ENCODE assay signal across 23 cellular contexts in genomic region chr1:58986996-58987767, GRCh38.
DNase-seq lines count a peak whose midpoint lies in the region; ATAC-seq and TF ChIP-seq lines count a peak whose summit lies in the region.
"Had no signal": no experiment of that assay in that cellular context is flagged by ENCODE, and none has a peak within 500 bp of the region (broad histone marks: within the 10 kb centered on the region; RNA-seq: fewer than 3 reads in every experiment).

No MANE protein-coding gene starts in this region.

- no peaks in the 10 kb centered on the region for H3K79me1 ChIP-seq in IMR-90 (ENCODE audit: low read depth in 1 of 2, low read length in 2 of 2)

- H3K36me3 ChIP-seq in CD4-positive, alpha-beta memory T cell (ENCODE audit: insufficient read depth, low read length): no peaks in the 10 kb centered on the region
- no peaks in the 10 kb centered on the region for H3K36me3 ChIP-seq in IMR-90 (ENCODE audit: control insufficient read depth, insufficient read depth, low read length)
- H3K36me3 ChIP-seq in naive thymus-derived CD4-positive, alpha-beta T cell (ENCODE audit: control insufficient read depth in 2 of 3, insufficient read depth in 3 of 3, low read length in 3 of 3): no peaks in the 10 kb centered on the region
- no peaks in the 10 kb centered on the region for H3K36me3 ChIP-seq in thyroid gland
- H3K36me3 ChIP-seq: adrenal gland, cardiac muscle cell, lower lobe of right lung, spleen had no signal

- no peak overlapping the region for H2AK9ac ChIP-seq in IMR-90 (replicated peaks; ENCODE audit: low read depth, low read length, poor library complexity)

- H4K91ac ChIP-seq in IMR-90 (ENCODE audit: insufficient read depth, low read depth, low read length): no peak overlapping the region

- no peak overlapping the region for H2AFZ ChIP-seq in IMR-90 (replicated peaks; ENCODE audit: low read length, poor library complexity)

- H3K27me3 Mint-ChIP-seq in CD4-positive, alpha-beta memory T cell: no peaks in the 10 kb centered on the region
- H3K27me3 Mint-ChIP-seq in naive thymus-derived CD4-positive, alpha-beta T cell: no peaks in the 10 kb centered on the region

- peaks cover 0 to 2% (median 0%) of the 10 kb centered on the region in 8 donors for H3K9me3 Mint-ChIP-seq in CD4-positive, alpha-beta memory T cell
- peaks cover 0 to 5% (median 0%) of the 10 kb centered on the region in 11 donors for H3K9me3 Mint-ChIP-seq in naive thymus-derived CD4-positive, alpha-beta T cell

- WGBS in IMR-90 (ENCODE audit: extremely low coverage in 2 of 2, insufficient read length in 1 of 2), 2 experiments: no CpG with 5 or more reads among the region's 4 CpGs
- 79 to 81% methylated on average over 4 of the region's 4 CpGs for WGBS in thyroid gland, 2 donors

- no peak overlapping the region for H4K8ac ChIP-seq in IMR-90 (ENCODE audit: low read depth in 2 of 2, low read length in 2 of 2)

- POLR2A ChIA-PET in CD4-positive, alpha-beta memory T cell (lab: Charles Lee; ENCODE audit: partially characterized antibody): no interaction called here
- POLR2A ChIA-PET in IMR-90 (lab: Charles Lee; ENCODE audit: unreplicated experiment): no interaction called here
- POLR2A ChIA-PET in naive thymus-derived CD4-positive, alpha-beta T cell (lab: Charles Lee): no interaction called here

- no peaks in the 10 kb centered on the region for H3K9me1 ChIP-seq in IMR-90 (ENCODE audit: insufficient read depth, low read length)

- no peak overlapping the region for H3K23ac ChIP-seq in IMR-90 (ENCODE audit: low read depth, low read length)

- intact Hi-C loops in CD4-positive, alpha-beta memory T cell (cut with micrococcal nuclease): no loop called here
- intact Hi-C loops in IMR-90 (cut with micrococcal nuclease) (no loop called here), thyroid gland (cut with DNase I) (no loop called here)
- intact Hi-C loops in naive thymus-derived CD4-positive, alpha-beta T cell (cut with micrococcal nuclease): loop anchor here in 1 of 2 donors (2.0 kb wide), 1 partner anchor 18 kb away; no protein-coding TSS in a partner anchor

- no peak overlapping the region for H2BK20ac ChIP-seq in IMR-90 (ENCODE audit: low read depth, low read length)

- no peak overlapping the region for H4K5ac ChIP-seq in IMR-90 (ENCODE audit: low read depth, low read length)

- no peak for TF ChIP-seq CTCF in IMR-90 (conservative IDR thresholded peaks at IDR 0.05; ENCODE audit: low read depth, low read length)
- no peak for TF ChIP-seq CTCF in thyroid gland (IDR thresholded peaks at IDR 0.05)

- peaks cover 8 to 13% (median 11%) of the 10 kb centered on the region in 4 donors for H3K4me1 Mint-ChIP-seq in CD4-positive, alpha-beta memory T cell
- H3K4me1 Mint-ChIP-seq in naive thymus-derived CD4-positive, alpha-beta T cell: peaks cover 7 to 41% (median 18%) of the 10 kb centered on the region in 7 donors

- H2BK5ac ChIP-seq in IMR-90 (ENCODE audit: low read depth, low read length, poor library complexity, severe bottlenecking): no peak overlapping the region

- H3K4ac ChIP-seq in IMR-90 (ENCODE audit: low read depth, low read length): no peak overlapping the region

- in situ Hi-C loops in IMR-90 (cut with MboI; ENCODE audit: low sequenced_read_pairs): no loop called here

- H2AK5ac ChIP-seq in IMR-90 (ENCODE audit: low read depth, low read length): no peak overlapping the region

- H3K4me2 ChIP-seq in IMR-90 (ENCODE audit: low read depth, low read length): no peak overlapping the region
- H3K4me2 ChIP-seq: KMS-11 had no signal

- ATAC-seq in IMR-90 (ENCODE audit: low read depth): peak; percentile 75
- ATAC-seq in naive thymus-derived CD4-positive, alpha-beta T cell: peak; percentile 61
- ATAC-seq in HG03469 (IDR thresholded peaks at IDR 0.05; ENCODE audit: unreplicated experiment): no peak
- ATAC-seq: esophagus mucosa, lower lobe of right lung had no signal

- no TSS peak for BruUV-seq in IMR-90 (replicated peaks; lab: Mats Ljungman, UMichigan)

- no peak overlapping the region for H3K14ac ChIP-seq in IMR-90 (replicated peaks; ENCODE audit: low read depth, low read length)

- peaks cover 11% of the 10 kb centered on the region for H3K4me1 ChIP-seq in CD4-positive, alpha-beta memory T cell (ENCODE audit: insufficient read depth, low read length)
- H3K4me1 ChIP-seq in IMR-90 (ENCODE audit: control insufficient read depth, insufficient read depth, low read length) (peaks cover 7% of the 10 kb centered on the region; the same call in 1 of the 2 replicates), thyroid gland (peaks cover 12 to 20% of the 10 kb centered on the region in 2 donors)
- no peaks in the 10 kb centered on the region for H3K4me1 ChIP-seq in naive thymus-derived CD4-positive, alpha-beta T cell (ENCODE audit: control insufficient read depth in 2 of 2, insufficient read depth in 2 of 2, low read length in 2 of 2)

- no peak overlapping the region for H3K56ac ChIP-seq in IMR-90 (ENCODE audit: extremely low read depth, insufficient read depth, low read length)

- CTCF ChIA-PET in CD4-positive, alpha-beta memory T cell (lab: Charles Lee; ENCODE audit: partially characterized antibody): no interaction called here
- CTCF ChIA-PET in IMR-90 (lab: Yijun Ruan, JAX): interaction anchor here (0.9 to 1.9 kb wide), 2 partner anchors 12 to 158 kb away, joined by 3 to 4 read pairs; no protein-coding TSS in a partner anchor
- CTCF ChIA-PET in naive thymus-derived CD4-positive, alpha-beta T cell (lab: Charles Lee): no interaction called here

- dilution Hi-C loops in IMR-90 (cut with HindIII; ENCODE audit: low sequenced_read_pairs, unreplicated experiment): no loop called here

- TF ChIP-seq POLR2A in IMR-90 (IDR thresholded peaks at IDR 0.05; ENCODE audit: low read depth, low read length) (no peak), thyroid gland (IDR thresholded peaks at IDR 0.05) (no peak)

- no peaks in the 10 kb centered on the region for H4K20me1 ChIP-seq in IMR-90 (ENCODE audit: insufficient read depth, low read length)

- no peak overlapping the region for H3K9ac ChIP-seq in IMR-90 (ENCODE audit: low read depth, low read length)
- H3K9ac ChIP-seq: KMS-11 had no signal

- peak overlapping the region in 5 of 7 donors; percentile 1 to 71 (median 18) for H3K27ac Mint-ChIP-seq in CD4-positive, alpha-beta memory T cell
- H3K27ac Mint-ChIP-seq in naive thymus-derived CD4-positive, alpha-beta T cell: peak overlapping the region in 5 of 9 donors; percentile 2 to 42 (median 13)

- DNase-seq in CD4-positive, alpha-beta memory T cell: peak in 1 of 5 donors; percentile 19
- peak; percentile 8 for DNase-seq in IMR-90
- peak; percentile 72 for DNase-seq in amniotic epithelial cell (ENCODE audit: low read depth)
- peak in 6 of 9 donors; percentile 2 to 29 (median 14) for DNase-seq in naive thymus-derived CD4-positive, alpha-beta T cell
- no peak for DNase-seq in NCI-H510A treated with DMSO at 0.1 percent for 48 hours (lab: John Stamatoyannopoulos, UW)
- no peak for DNase-seq in occipital lobe (lab: John Stamatoyannopoulos, UW)
- DNase-seq in thyroid gland: no peak
- DNase-seq: activated CD4-positive, alpha-beta T cell treated with anti-CD3 and anti-CD28 coated beads for 4 hours; activated T-cell treated with anti-CD3 and anti-CD28 coated beads, Interleukin-2, amount 50 U/mL, for 48 hours; adrenal gland; glutamatergic neuron; lower lobe of right lung; NCI-H1048; NCI-H748 treated with DMSO at 0.1 percent for 48 hours; OCI-M1; SIG-M5; spleen; stimulated activated CD8-positive, alpha-beta memory T cell treated with anti-CD3 and anti-CD28 coated beads, Interleukin-4, amount 100 ng/mL, for 48 hours; testis had no signal

- no peaks in the 10 kb centered on the region for H3K27me3 ChIP-seq in CD4-positive, alpha-beta memory T cell (ENCODE audit: insufficient read depth, low read length)
- no peaks in the 10 kb centered on the region; the same call in 1 of the 2 replicates for H3K27me3 ChIP-seq in IMR-90 (ENCODE audit: control insufficient read depth, insufficient read depth, low read length)
- H3K27me3 ChIP-seq in naive thymus-derived CD4-positive, alpha-beta T cell (ENCODE audit: control insufficient read depth in 2 of 2, insufficient read depth in 2 of 2, low read length in 2 of 2): no peaks in the 10 kb centered on the region
- H3K27me3 ChIP-seq in thyroid gland: no peaks in the 10 kb centered on the region
- H3K27me3 ChIP-seq: adrenal gland, spleen, testis had no signal

- no peaks in the 10 kb centered on the region for H3K36me3 Mint-ChIP-seq in CD4-positive, alpha-beta memory T cell
- peaks cover 0 to 13% (median 0%) of the 10 kb centered on the region in 5 donors for H3K36me3 Mint-ChIP-seq in naive thymus-derived CD4-positive, alpha-beta T cell

- no peak overlapping the region for H3K4me3 ChIP-seq in CD4-positive, alpha-beta memory T cell (ENCODE audit: low read length in 2 of 2)
- H3K4me3 ChIP-seq in IMR-90 (ENCODE audit: insufficient read depth, low read depth, low read length) (no peak overlapping the region), thyroid gland (replicated peaks in 1 of 3) (no peak overlapping the region)
- H3K4me3 ChIP-seq in naive thymus-derived CD4-positive, alpha-beta T cell (ENCODE audit: low read length): no peak overlapping the region
- H3K4me3 ChIP-seq: adrenal gland, cardiac muscle cell, lower lobe of right lung, spleen, testis had no signal

- H2BK120ac ChIP-seq in IMR-90 (ENCODE audit: low read depth, low read length): no peak overlapping the region

- no peak overlapping the region for H2BK15ac ChIP-seq in IMR-90 (ENCODE audit: low read depth, low read length)

- H3K18ac ChIP-seq in IMR-90 (ENCODE audit: low read depth, low read length): peak overlapping the region; percentile 12; the same call in 1 of the 2 replicates

- no peak for TF ChIP-seq RAD21 in IMR-90 (IDR thresholded peaks at IDR 0.05; ENCODE audit: low read length)

- no peaks in the 10 kb centered on the region for H3K9me3 ChIP-seq in CD4-positive, alpha-beta memory T cell (ENCODE audit: control insufficient read depth in 1 of 2, low read length in 2 of 2)
- no peaks in the 10 kb centered on the region for H3K9me3 ChIP-seq in IMR-90 (ENCODE audit: control insufficient read depth, insufficient read depth, low read length)
- H3K9me3 ChIP-seq in naive thymus-derived CD4-positive, alpha-beta T cell (ENCODE audit: control insufficient read depth in 2 of 3, low read length in 3 of 3): no peaks in the 10 kb centered on the region
- no peaks in the 10 kb centered on the region for H3K9me3 ChIP-seq in thyroid gland
- H3K9me3 ChIP-seq: adrenal gland, lower lobe of right lung, spleen, testis had no signal

- peak overlapping the region in 1 of 8 donors; percentile 48 for H3K4me3 Mint-ChIP-seq in CD4-positive, alpha-beta memory T cell
- H3K4me3 Mint-ChIP-seq in naive thymus-derived CD4-positive, alpha-beta T cell: peak overlapping the region in 2 of 10 donors; percentile 12 to 64

- H3K27ac ChIP-seq in CD4-positive, alpha-beta memory T cell (ENCODE audit: low read depth, low read length): no peak overlapping the region
- H3K27ac ChIP-seq in IMR-90 (ENCODE audit: insufficient read depth, low read length) (no peak overlapping the region), thyroid gland (no peak overlapping the region)
- H3K27ac ChIP-seq in naive thymus-derived CD4-positive, alpha-beta T cell (ENCODE audit: low read depth, low read length): no peak overlapping the region
- H3K27ac ChIP-seq: adrenal gland, cardiac muscle cell, KMS-11, lower lobe of right lung, spleen, testis had no signal

TF ChIP-seq in IMR-90, 13 proteins besides CTCF, POLR2A, EP300 and RAD21 (continues in another document):
- no peak for TF ChIP-seq MAFK (IDR thresholded peaks at IDR 0.05; ENCODE audit: low read depth, low read length)
- no peak for TF ChIP-seq RCOR1 (IDR thresholded peaks at IDR 0.05; ENCODE audit: insufficient replicate concordance, low read length)

Comparison
In these comparisons a context has a peak if more than half of its experiments do, and no peak if none do; other contexts are left out.
1. DNase-seq: peak in IMR-90 (single experiment), amniotic epithelial cell (single experiment) and naive thymus-derived CD4-positive, alpha-beta T cell (6 of 9); none in NCI-H510A treated with DMSO at 0.1 percent for 48 hours (single experiment), occipital lobe (single experiment) and thyroid gland (0 of 2).